In genomic region chr1:27203946-27204345, GRCh38 we compare ENCODE assay signal across 20 cellular contexts.
"Had no signal": no experiment of that assay in that cellular context is flagged by ENCODE, and none has a peak within 500 bp of the region (broad histone marks: within the 10 kb centered on the region; RNA-seq: fewer than 3 reads in every experiment).

No MANE protein-coding gene starts in this region.

- H3K36me3 ChIP-seq: esophagus squamous epithelium, left lung, tibial artery had no signal

- H3K27me3 ChIP-seq: left lung had no signal

- H3K9me3 ChIP-seq: esophagus squamous epithelium, left lung, tibial artery had no signal

- H3K4me1 ChIP-seq: esophagus squamous epithelium, left lung, tibial artery had no signal

- H3K4me3 ChIP-seq: esophagus squamous epithelium, left lung, tibial artery had no signal

- H3K27ac ChIP-seq: esophagus squamous epithelium, left lung, tibial artery had no signal

- ATAC-seq: activated CD8-positive, alpha-beta memory T cell treated with anti-CD3 and anti-CD28 coated beads, Interleukin-2, amount 10 ng/mL, durations not matched to agents 7 days and 5 days; left lung had no signal

- DNase-seq: activated CD4-positive, alpha-beta memory T cell treated with anti-CD3 and anti-CD28 coated beads, Interleukin-2, amount 10 ng/mL, durations not matched to agents 7 days and 5 days; activated CD4-positive, alpha-beta T cell treated with anti-CD3 and anti-CD28 coated beads for 48 hours; activated CD4-positive, CD25-positive, alpha-beta regulatory T cell; activated CD8-positive, alpha-beta memory T cell treated with anti-CD3 and anti-CD28 coated beads, Interleukin-2, amount 10 ng/mL, durations not matched to agents 7 days and 5 days; activated naive CD4-positive, alpha-beta T cell treated with Interleukin-2 at 50 U/mL for 16 hours; activated naive CD8-positive, alpha-beta T cell treated with anti-CD3 and anti-CD28 coated beads, Interleukin-2, amount 10 ng/mL, durations not matched to agents 7 days and 5 days; anterior cingulate cortex; effector CD8-positive, alpha-beta T cell; esophagus squamous epithelium; foreskin melanocyte; glutamatergic neuron; hypothalamus; kidney; left lung; stimulated activated CD4-positive, alpha-beta T cell treated with anti-CD3 and anti-CD28 coated beads, Interleukin-12 subunit alpha, Interleukin-12 subunit beta, amount 100 ng/mL, for 4 hours; stimulated activated CD4-positive, alpha-beta T cell treated with anti-CD3 and anti-CD28 coated beads, Interleukin-1b, Interleukin-23, amount 100 ng/mL, for 48 hours; stimulated activated naive CD4-positive, alpha-beta T cell treated with Interleukin-2 at 50 U/mL for 16 hours; T-helper 1 cell; T-helper 9 cell; tibial artery had no signal
